Comparison of ENCODE assay signal across 17 cellular contexts in genomic region chr2:119574108-119574815, GRCh38. TPM values are rescaled to one million over a fixed set of nuclear protein-coding genes. Genes with fewer than 3 reads are reported as not detected.
DNase-seq lines count a peak whose midpoint lies in the region; ATAC-seq, FAIRE-seq and TF ChIP-seq lines count a peak whose summit lies in the region.
"Had no signal": no experiment of that assay in that cellular context is flagged by ENCODE, and none has a peak within 500 bp of the region (broad histone marks: within the 10 kb centered on the region; RNA-seq: fewer than 3 reads in every experiment).

No MANE protein-coding gene starts in this region.

- H3K27ac Mint-ChIP-seq in MCF 10A (ENCODE audit: low read depth, unreplicated experiment): no peak overlapping the region
- H3K27ac Mint-ChIP-seq: activated CD4-positive, alpha-beta T cell treated with anti-CD3 and anti-CD28 coated beads, Interleukin-2, amount 10 ng/mL, durations not matched to agents 24 days and 14 days; activated naive CD4-positive, alpha-beta T cell treated with anti-CD3 and anti-CD28 coated beads, Interleukin-2, amount 50 U/mL, for 24 hours had no signal

- no peaks in the 10 kb centered on the region for H3K9me2 ChIP-seq in OCI-LY7 (ENCODE audit: insufficient read depth, low read length)

- H2AFZ ChIP-seq in GM12878 (ENCODE audit: control insufficient read depth, low read depth, low read length) (no peak overlapping the region), OCI-LY7 (ENCODE audit: low read length) (no peak overlapping the region)

- H3K27me3 ChIP-seq in GM12878 (replicated peaks in 1 of 2; ENCODE audit: control insufficient read depth in 2 of 2, insufficient read depth in 2 of 2, low read length in 1 of 2): peaks cover 0 to 11% of the 10 kb centered on the region in 2 experiments; a peak in 2 of 4 replicates

- TF ChIP-seq CTCF in GM12878 (IDR thresholded peaks at IDR 0.05 in 2 of 3, conservative IDR thresholded peaks at IDR 0.05 in 1 of 3; ENCODE audit: control insufficient read depth in 2 of 3, extremely low read depth in 1 of 3, insufficient read depth in 1 of 3, low read depth in 3 of 3, low read length in 3 of 3) (no peak), OCI-LY7 (conservative IDR thresholded peaks at IDR 0.05; ENCODE audit: low read length) (no peak), MCF 10A (IDR thresholded peaks at IDR 0.05; ENCODE audit: unreplicated experiment) (no peak)

- H3K4me3 ChIP-seq in GM12878 (no peak overlapping the region), OCI-LY7 (ENCODE audit: low read depth, low read length, poor library complexity, severe bottlenecking) (no peak overlapping the region)

- no peak overlapping the region for H3K9ac ChIP-seq in GM12878 (ENCODE audit: control insufficient read depth, insufficient read depth, low read length)

- ATAC-seq in GM18907 (IDR thresholded peaks at IDR 0.05; ENCODE audit: unreplicated experiment) (peak; percentile 99), GM21526 (IDR thresholded peaks at IDR 0.05; ENCODE audit: low FRiP score, unreplicated experiment) (peak; percentile 96), HG03064 (IDR thresholded peaks at IDR 0.05; ENCODE audit: low read depth, unreplicated experiment) (peak; percentile 99), GM12878 (peak; percentile 98)

- TF ChIP-seq RAD21 in GM12878 (IDR thresholded peaks at IDR 0.05; ENCODE audit: insufficient read depth, low read depth, low read length): no peak

- H3K27me3 Mint-ChIP-seq in MCF 10A (ENCODE audit: insufficient read depth, unreplicated experiment): no peaks in the 10 kb centered on the region

- H3K79me2 ChIP-seq in GM12878 (ENCODE audit: control insufficient read depth, insufficient read depth, low read length): no peaks in the 10 kb centered on the region
- H3K79me2 ChIP-seq in OCI-LY7 (ENCODE audit: insufficient read depth, low read depth, low read length): no peaks in the 10 kb centered on the region

- H3K36me3 Mint-ChIP-seq in MCF 10A (ENCODE audit: insufficient read depth, unreplicated experiment): no peaks in the 10 kb centered on the region
- H3K36me3 Mint-ChIP-seq: activated naive CD4-positive, alpha-beta T cell treated with anti-CD3 and anti-CD28 coated beads, Interleukin-2, amount 50 U/mL, for 24 hours had no signal

- H4K20me1 ChIP-seq in GM12878 (ENCODE audit: control insufficient read depth, insufficient read depth) (no peaks in the 10 kb centered on the region; the same call in 1 of the 2 replicates), OCI-LY7 (ENCODE audit: insufficient read depth, low read length) (no peaks in the 10 kb centered on the region)

- CTCF ChIA-PET in GM12878 (lab: Yijun Ruan, JAX) (interaction anchor here (0.5 to 1.7 kb wide), 2 partner anchors 9 to 56 kb away, joined by 3 to 4 read pairs; no protein-coding TSS in a partner anchor), OCI-LY7 (lab: Charles Lee; ENCODE audit: unreplicated experiment) (no interaction called here), MCF 10A (lab: Yijun Ruan, JAX) (interaction anchor here (0.6 kb wide), 1 partner anchor 294 kb away, joined by 3 read pairs; no protein-coding TSS in a partner anchor)

- RAD21 ChIA-PET in GM12878 (lab: Charles Lee; ENCODE audit: unreplicated experiment): no interaction called here

- H3K9me3 ChIP-seq in GM12878 (replicated peaks; ENCODE audit: control insufficient read depth, insufficient read depth, low read length): no peaks in the 10 kb centered on the region; the same call in 1 of the 3 replicates
- H3K9me3 ChIP-seq in OCI-LY7 (ENCODE audit: low read length): no peaks in the 10 kb centered on the region

- BruUV-seq in GM12878 (replicated peaks; lab: Mats Ljungman, UMichigan) (no TSS peak), OCI-LY7 (replicated peaks; lab: Mats Ljungman, UMichigan) (no TSS peak), MCF 10A (replicated peaks; lab: Mats Ljungman, UMichigan) (no TSS peak)

- intact Hi-C loops in GM12878 (cut with micrococcal nuclease; ENCODE audit: unreplicated experiment) (no loop called here), OCI-LY7 (cut with micrococcal nuclease; ENCODE audit: unreplicated experiment) (no loop called here), MCF 10A (cut with micrococcal nuclease) (no loop called here)

- H3K4me1 Mint-ChIP-seq in MCF 10A (ENCODE audit: insufficient read depth, unreplicated experiment): no peaks in the 10 kb centered on the region
- H3K4me1 Mint-ChIP-seq: activated CD4-positive, alpha-beta T cell treated with anti-CD3 and anti-CD28 coated beads, Interleukin-2, amount 10 ng/mL, durations not matched to agents 24 days and 14 days; activated naive CD4-positive, alpha-beta T cell treated with anti-CD3 and anti-CD28 coated beads, Interleukin-2, amount 50 U/mL, for 24 hours had no signal

- H3K4me1 ChIP-seq in GM12878 (ENCODE audit: control insufficient read depth, insufficient read depth, low read length): peaks cover 4% of the 10 kb centered on the region
- H3K4me1 ChIP-seq in OCI-LY7 (ENCODE audit: insufficient read depth, low read length, poor library complexity, severe bottlenecking): no peaks in the 10 kb centered on the region

- in situ Hi-C loops in GM12878 (cut with MboI): no loop called here

- H3K4me2 ChIP-seq in GM12878 (ENCODE audit: control insufficient read depth, insufficient read depth) (no peak overlapping the region), OCI-LY7 (ENCODE audit: low read length) (no peak overlapping the region)

- TF ChIP-seq POLR2A in GM12878 (IDR thresholded peaks at IDR 0.05; ENCODE audit: low read depth, low read length): no peak

- H3K9me3 Mint-ChIP-seq in MCF 10A (ENCODE audit: unreplicated experiment): peaks cover 7% of the 10 kb centered on the region
- H3K9me3 Mint-ChIP-seq: activated CD4-positive, alpha-beta T cell treated with anti-CD3 and anti-CD28 coated beads, Interleukin-2, amount 10 ng/mL, durations not matched to agents 24 days and 14 days had no signal

- DNase-seq in GM12878 (ENCODE audit: low read depth, low spot score): peak; percentile 21
- no peak for DNase-seq in COLO829 (ENCODE audit: low spot score)
- no peak for DNase-seq in mesenteric fat pad (ENCODE audit: low spot score)
- no peak for DNase-seq in OCI-LY7 (ENCODE audit: low spot score)
- no peak for DNase-seq in MCF 10A (ENCODE audit: unreplicated experiment)
- DNase-seq: activated CD4-positive, alpha-beta T cell treated with anti-CD3 and anti-CD28 coated beads, Interleukin-2, amount 10 ng/mL, durations not matched to agents 24 days and 14 days; COR-L47; IMR-90; kidney glomerular epithelial cell; stimulated activated CD4-positive, alpha-beta T cell treated with anti-CD3 and anti-CD28 coated beads, Interleukin-15, amount 100 ng/mL, for 24 hours; stimulated activated naive CD4-positive, alpha-beta T cell had no signal

- H3K27ac ChIP-seq in GM12878 (ENCODE audit: control insufficient read depth, insufficient read depth): no peak overlapping the region
- H3K27ac ChIP-seq in OCI-LY7 (ENCODE audit: low read depth, low read length, poor library complexity, severe bottlenecking): no peak overlapping the region

- no peak overlapping the region for H3K4me3 Mint-ChIP-seq in MCF 10A (ENCODE audit: unreplicated experiment)
- H3K4me3 Mint-ChIP-seq: activated CD4-positive, alpha-beta T cell treated with anti-CD3 and anti-CD28 coated beads, Interleukin-2, amount 10 ng/mL, durations not matched to agents 24 days and 14 days; activated naive CD4-positive, alpha-beta T cell treated with anti-CD3 and anti-CD28 coated beads, Interleukin-2, amount 50 U/mL, for 24 hours had no signal

- peak; percentile 11 to 43; a peak in 1 of 4 replicates for TF ChIP-seq EP300 in GM12878 (IDR thresholded peaks at IDR 0.05; ENCODE audit: borderline replicate concordance in 1 of 2, control insufficient read depth in 1 of 2, low read depth in 2 of 2, low read length in 2 of 2)

- WGBS in GM12878 (ENCODE audit: insufficient coverage, insufficient replicate concordance, low lambda C conversion rate, missing lambda C conversion rate): 2% methylated on average over 3 of the region's 3 CpGs

- peak; percentile 41 for FAIRE-seq in GM12878 (lab: Jason Lieb, UNC)
- FAIRE-seq: colon had no signal

- POLR2A ChIA-PET in GM12878 (lab: Charles Lee) (no interaction called here), OCI-LY7 (lab: Charles Lee) (no interaction called here), MCF 10A (lab: Yijun Ruan, JAX) (no interaction called here)

- SMC1A ChIA-PET in GM12878 (lab: Charles Lee; ENCODE audit: uncharacterized antibody, unreplicated experiment): interaction anchor here (1.3 kb wide), 1 partner anchor 11 kb away, joined by 4 read pairs; no protein-coding TSS in a partner anchor

- H3K36me3 ChIP-seq in GM12878 (ENCODE audit: control insufficient read depth in 2 of 2, insufficient read depth in 2 of 2, low read length in 1 of 2): no peaks in the 10 kb centered on the region
- no peaks in the 10 kb centered on the region for H3K36me3 ChIP-seq in OCI-LY7 (ENCODE audit: insufficient read depth, low read length)

RNA-seq across cellular contexts. Expression of gene CFAP221, which starts 30.0 kb away (rescaled TPM):
- total RNA-seq in GM12878 (2013; cell fraction: nucleolus; rRNA removed): not detected in 2 replicates
- not detected in 2 replicates for total RNA-seq in GM12878 (2014; rRNA removed)
- not detected in 2 replicates for total RNA-seq in GM12878 (2014; rRNA removed; fragmentation: Illumina TruSeq; extraction: Trizol)
- total RNA-seq in GM12878 (2021): not detected in 2 replicates
- not detected for polyA plus RNA-seq in GM12878 (2011; ENCODE audit: low read depth)
- not detected in 2 replicates for polyA plus RNA-seq in GM12878 (2011; rRNA removed)
- not detected in 2 replicates for polyA plus RNA-seq in GM12878 (2011; cell fraction: cytosol; rRNA removed)
- not detected in 2 replicates for polyA plus RNA-seq in GM12878 (2011; cell fraction: nucleus; rRNA removed)
- polyA plus RNA-seq in GM12878 (2012): not detected in 2 replicates
- not detected in 2 replicates for polyA plus RNA-seq in GM12878 (2014; fragmentation: Illumina TruSeq; extraction: Trizol)
- not detected for polyA plus RNA-seq in GM12878 (2014; fragmentation: Nextera tagmentation; extraction: Ambion mirVana)
- not detected in 2 replicates for polyA plus RNA-seq in GM12878 (2014; rRNA removed)
- not detected for polyA plus RNA-seq in GM12878 (2016; fragmentation: Nextera tagmentation; extraction: Ambion mirVana)
- not detected in 2 replicates for polyA minus RNA-seq in GM12878 (2011; rRNA and poly(A)+ RNA removed)
- not detected in 2 replicates for polyA minus RNA-seq in GM12878 (2011; cell fraction: cytosol; rRNA and poly(A)+ RNA removed)
- polyA minus RNA-seq in GM12878 (2011; cell fraction: nucleus; rRNA and poly(A)+ RNA removed): not detected in 2 replicates
- total RNA-seq in mesenteric fat pad: 2.3 TPM
- total RNA-seq in OCI-LY7 (2014; rRNA removed; shearing (Covaris generic)): not detected in 2 replicates
- not detected in 2 replicates for total RNA-seq in OCI-LY7 (2022)
- total RNA-seq in MCF 10A (2022): not detected in 2 replicates
- total RNA-seq: activated CD4-positive, alpha-beta T cell treated with anti-CD3 and anti-CD28 coated beads, Interleukin-2, amount 10 ng/mL, durations not matched to agents 24 days and 14 days; IMR-90; SK-MEL-5 had no signal
- polyA plus RNA-seq: IMR-90 had no signal

RNA-seq across cellular contexts. Expression of gene SCTR, which starts 50.0 kb away (rescaled TPM):
- total RNA-seq in GM12878 (2013; cell fraction: nucleolus; rRNA removed): not detected in 2 replicates
- not detected in 2 replicates for total RNA-seq in GM12878 (2014; rRNA removed)
- not detected in 2 replicates for total RNA-seq in GM12878 (2014; rRNA removed; fragmentation: Illumina TruSeq; extraction: Trizol)
- total RNA-seq in GM12878 (2021): not detected in 2 replicates
- polyA plus RNA-seq in GM12878 (2011; ENCODE audit: low read depth): not detected
- polyA plus RNA-seq in GM12878 (2011; rRNA removed): 0.07 and 0.26 TPM in 2 replicates
- polyA plus RNA-seq in GM12878 (2011; cell fraction: cytosol; rRNA removed): 0.08 and 0.13 TPM in 2 replicates
- polyA plus RNA-seq in GM12878 (2011; cell fraction: nucleus; rRNA removed): 0.26 and 0.45 TPM in 2 replicates
- polyA plus RNA-seq in GM12878 (2012): not detected in 2 replicates
- not detected in 2 replicates for polyA plus RNA-seq in GM12878 (2014; fragmentation: Illumina TruSeq; extraction: Trizol)
- not detected for polyA plus RNA-seq in GM12878 (2014; fragmentation: Nextera tagmentation; extraction: Ambion mirVana)
- polyA plus RNA-seq in GM12878 (2014; rRNA removed): not detected in 2 replicates
- polyA plus RNA-seq in GM12878 (2016; fragmentation: Nextera tagmentation; extraction: Ambion mirVana): not detected
- polyA minus RNA-seq in GM12878 (2011; rRNA and poly(A)+ RNA removed): 0.15 TPM in 1 of 2 replicates, not detected in the other
- not detected in 2 replicates for polyA minus RNA-seq in GM12878 (2011; cell fraction: cytosol; rRNA and poly(A)+ RNA removed)
- polyA minus RNA-seq in GM12878 (2011; cell fraction: nucleus; rRNA and poly(A)+ RNA removed): 0.19 and 0.60 TPM in 2 replicates
- not detected for total RNA-seq in mesenteric fat pad
- not detected in 2 replicates for total RNA-seq in OCI-LY7 (2014; rRNA removed; shearing (Covaris generic))
- not detected in 2 replicates for total RNA-seq in OCI-LY7 (2022)
- total RNA-seq in MCF 10A (2022): not detected in 2 replicates
- total RNA-seq: activated CD4-positive, alpha-beta T cell treated with anti-CD3 and anti-CD28 coated beads, Interleukin-2, amount 10 ng/mL, durations not matched to agents 24 days and 14 days; IMR-90; SK-MEL-5 had no signal
- polyA plus RNA-seq: IMR-90 had no signal
